11 cellular contexts compared by ENCODE assay signal in the genomic region with DNA sequence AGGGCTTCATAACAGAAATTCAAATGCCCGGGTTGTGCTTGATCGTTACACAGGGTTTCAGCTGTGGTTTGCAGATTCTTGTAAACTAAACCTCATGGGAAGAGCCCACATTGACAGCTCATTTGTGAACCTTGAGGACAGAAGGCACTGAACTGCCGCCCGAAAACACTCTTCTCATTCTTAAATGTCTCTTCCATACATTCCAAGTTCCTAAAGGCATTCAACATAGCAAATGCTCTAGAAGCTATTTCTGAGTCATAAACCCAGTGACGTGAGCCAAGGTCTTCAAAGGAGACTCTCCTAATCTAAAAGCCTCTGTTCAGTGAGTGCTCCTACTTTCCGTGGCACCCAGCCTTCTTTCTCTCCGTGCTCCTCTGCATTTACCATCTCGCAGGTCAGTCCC.
DNase-seq lines count a peak whose midpoint lies in the region; ATAC-seq and TF ChIP-seq lines count a peak whose summit lies in the region.
"Had no signal": no experiment of that assay in that cellular context is flagged by ENCODE, and none has a peak within 500 bp of the region (broad histone marks: within the 10 kb centered on the region; RNA-seq: fewer than 3 reads in every experiment).

No MANE protein-coding gene starts in this region.

- peaks cover 0 to 16% (median 0%) of the 10 kb centered on the region in 12 donors for H3K4me1 ChIP-seq in heart left ventricle

- intact Hi-C loops in heart left ventricle (cut with DNase I) (loop anchor here in 5 of 10 donors (5.0 to 10.0 kb wide), 2 partner anchors 1596 to 1598 kb away; no protein-coding TSS in a partner anchor), Right ventricle myocardium inferior (cut with DNase I) (loop anchor here (5.0 kb wide), 1 partner anchor 1596 kb away; no protein-coding TSS in a partner anchor)

- TF ChIP-seq POLR2A in heart left ventricle (IDR thresholded peaks at IDR 0.05), result no peak

- peak overlapping the region; percentile 34 for H3K4me3 Mint-ChIP-seq in type B pancreatic cell
- H3K4me3 Mint-ChIP-seq: stimulated activated memory B cell treated with anti-CD40 and anti-IgM and Interleukin-4, amounts not matched to agents 10 μg/mL and 1 μg/mL and 100 μg/mL, for 72 hours had no signal

- no peak for DNase-seq in heart left ventricle
- DNase-seq in Right ventricle myocardium inferior (ENCODE audit: missing footprints), result no peak
- DNase-seq in iPS-NIHi7 (ENCODE audit: extremely low spot score), result peak; percentile 15
- DNase-seq in type B pancreatic cell (ENCODE audit: extremely low spot score, unreplicated experiment), result no peak
- DNase-seq in SK-N-DZ (ENCODE audit: low spot score), result no peak
- DNase-seq in activated CD4-positive, CD25-positive, alpha-beta regulatory T cell (lab: John Stamatoyannopoulos, UW), result no peak
- DNase-seq: NCI-H187 treated with DMSO at 0.1 percent for 48 hours had no signal

- no peaks in the 10 kb centered on the region for H3K36me3 Mint-ChIP-seq in type B pancreatic cell
- H3K36me3 Mint-ChIP-seq: stimulated activated memory B cell treated with anti-CD40 and anti-IgM and Interleukin-4, amounts not matched to agents 10 μg/mL and 1 μg/mL and 100 μg/mL, for 72 hours had no signal

- H3K4me1 Mint-ChIP-seq in type B pancreatic cell (ENCODE audit: unreplicated experiment), result peaks cover 5% of the 10 kb centered on the region

- TF ChIP-seq CTCF in heart left ventricle (IDR thresholded peaks at IDR 0.05), result no peak
- TF ChIP-seq CTCF in WI38 (IDR thresholded peaks at IDR 0.05; ENCODE audit: low read depth, low read length), result no peak
- TF ChIP-seq CTCF in type B pancreatic cell (conservative IDR thresholded peaks at IDR 0.05), result no peak

- WGBS in heart left ventricle, 4 donors, result 32 to 45% (median 38%) methylated on average over 8 of the region's 8 CpGs

- H3K27me3 Mint-ChIP-seq in type B pancreatic cell, result peaks cover 13% of the 10 kb centered on the region
- H3K27me3 Mint-ChIP-seq: stimulated activated memory B cell treated with anti-CD40 and anti-IgM and Interleukin-4, amounts not matched to agents 10 μg/mL and 1 μg/mL and 100 μg/mL, for 72 hours had no signal

- no peak overlapping the region for H3K27ac ChIP-seq in heart left ventricle
- H3K27ac ChIP-seq: dorsolateral prefrontal cortex had no signal

- H3K36me3 ChIP-seq in heart left ventricle, result no peaks in the 10 kb centered on the region

- ATAC-seq in heart left ventricle (peak in 3 of 4 donors; percentile 34 to 54 (median 41)), Right ventricle myocardium inferior (no peak), HG03439 (IDR thresholded peaks at IDR 0.05; ENCODE audit: unreplicated experiment) (no peak)
- ATAC-seq: stimulated activated memory B cell treated with anti-CD40 and anti-IgM and Interleukin-4, amounts not matched to agents 10 μg/mL and 1 μg/mL and 100 μg/mL, for 72 hours had no signal

- H3K27me3 ChIP-seq in heart left ventricle, result peaks cover 0 to 23% (median 0%) of the 10 kb centered on the region in 9 donors

- H3K9me3 ChIP-seq in heart left ventricle, result no peaks in the 10 kb centered on the region

- H3K27ac Mint-ChIP-seq in type B pancreatic cell, result no peak overlapping the region
- H3K27ac Mint-ChIP-seq: stimulated activated memory B cell treated with anti-CD40 and anti-IgM and Interleukin-4, amounts not matched to agents 10 μg/mL and 1 μg/mL and 100 μg/mL, for 72 hours had no signal

- H3K4me3 ChIP-seq in heart left ventricle (peak overlapping the region in 2 of 12 donors; percentile 30 to 40), WI38 (ENCODE audit: low read depth, low read length) (peak overlapping the region; percentile 45)

- H3K9me3 Mint-ChIP-seq in type B pancreatic cell, result no peaks in the 10 kb centered on the region
- H3K9me3 Mint-ChIP-seq: stimulated activated memory B cell treated with anti-CD40 and anti-IgM and Interleukin-4, amounts not matched to agents 10 μg/mL and 1 μg/mL and 100 μg/mL, for 72 hours had no signal

Comparison
In these comparisons a context has a peak if more than half of its experiments do, and no peak if none do; other contexts are left out.
1. ATAC-seq: peak in heart left ventricle (3 of 4); none in Right ventricle myocardium inferior (single experiment) and HG03439 (single experiment).